ENCODE assay signal across 20 cellular contexts in the genomic region with DNA sequence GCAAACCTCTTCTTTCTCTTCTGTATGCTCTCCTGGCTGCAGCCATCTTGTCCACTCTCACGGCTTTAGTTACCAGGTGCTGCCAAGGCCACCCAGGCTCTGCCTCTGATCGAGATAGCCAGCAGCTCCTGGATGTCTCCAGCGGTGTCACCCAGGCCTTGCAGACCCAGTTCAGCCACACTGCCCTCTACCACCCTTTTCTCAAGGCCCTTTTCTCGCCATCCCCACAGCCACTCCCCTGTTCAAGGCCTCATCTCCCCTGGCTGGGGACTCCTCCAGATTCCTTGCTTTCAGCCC.
"Had no signal": no experiment of that assay in that cellular context is flagged by ENCODE, and none has a peak within 500 bp of the region (broad histone marks: within the 10 kb centered on the region; RNA-seq: fewer than 3 reads in every experiment).

No MANE protein-coding gene starts in this region.

- H3K36me3 Mint-ChIP-seq: activated naive CD4-positive, alpha-beta T cell treated with anti-CD3 and anti-CD28 coated beads, Interleukin-2, amount 50 U/mL, for 72 hours; natural killer cell; T-cell had no signal

- H3K4me1 Mint-ChIP-seq: natural killer cell had no signal

- H2AFZ ChIP-seq: parathyroid adenoma had no signal

- H3K4me1 ChIP-seq: gastroesophageal sphincter, parathyroid adenoma had no signal

- H3K27ac ChIP-seq: dorsolateral prefrontal cortex, gastroesophageal sphincter, neutrophil, parathyroid adenoma, skin epidermis, thoracic aorta, upper lobe of right lung had no signal

- H3K9me3 ChIP-seq: gastroesophageal sphincter, neutrophil, thoracic aorta, upper lobe of right lung had no signal

- H3K27ac Mint-ChIP-seq: activated CD4-positive, alpha-beta memory T cell treated with anti-CD3 and anti-CD28 coated beads, Interleukin-2, amount 10 ng/mL, durations not matched to agents 7 days and 5 days; natural killer cell; T-cell had no signal

- H3K36me3 ChIP-seq: gastroesophageal sphincter, neutrophil, thoracic aorta, upper lobe of right lung had no signal

- H3K79me2 ChIP-seq: parathyroid adenoma had no signal

- H3K4me3 Mint-ChIP-seq: activated CD4-positive, alpha-beta memory T cell treated with anti-CD3 and anti-CD28 coated beads, Interleukin-2, amount 10 ng/mL, durations not matched to agents 7 days and 5 days; natural killer cell; T-cell had no signal

- H3K9ac ChIP-seq: parathyroid adenoma had no signal

- H3K27me3 Mint-ChIP-seq: activated CD4-positive, alpha-beta memory T cell treated with anti-CD3 and anti-CD28 coated beads, Interleukin-2, amount 10 ng/mL, durations not matched to agents 7 days and 5 days; T-cell had no signal

- H3K9me3 Mint-ChIP-seq: activated CD4-positive, alpha-beta memory T cell treated with anti-CD3 and anti-CD28 coated beads, Interleukin-2, amount 10 ng/mL, durations not matched to agents 7 days and 5 days; activated naive CD4-positive, alpha-beta T cell treated with anti-CD3 and anti-CD28 coated beads, Interleukin-2, amount 50 U/mL, for 72 hours; natural killer cell; T-cell had no signal

- H3K27me3 ChIP-seq: dorsolateral prefrontal cortex, gastroesophageal sphincter, neutrophil, upper lobe of right lung had no signal

- DNase-seq: activated CD4-positive, alpha-beta memory T cell treated with anti-CD3 and anti-CD28 coated beads, Interleukin-2, amount 10 ng/mL, durations not matched to agents 7 days and 5 days; activated CD4-positive, alpha-beta T cell treated with anti-CD3 and anti-CD28 coated beads for 4 hours; activated CD4-positive, CD25-positive, alpha-beta regulatory T cell; aorta; central memory CD4-positive, alpha-beta T cell; dorsolateral prefrontal cortex; left cardiac atrium; midbrain; natural killer cell; right cardiac atrium; stimulated activated CD4-positive, alpha-beta T cell treated with anti-CD3 and anti-CD28 coated beads, Interleukin-2, amount 100 ng/mL, for 24 hours; stimulated activated naive CD4-positive, alpha-beta T cell; T-cell; upper lobe of right lung had no signal

- ATAC-seq: activated naive CD4-positive, alpha-beta T cell treated with anti-CD3 and anti-CD28 coated beads, Interleukin-2, amount 50 U/mL, for 72 hours; gastroesophageal sphincter; left cardiac atrium; natural killer cell; T-cell; upper lobe of right lung had no signal

- H3K4me3 ChIP-seq: dorsolateral prefrontal cortex, gastroesophageal sphincter, skin epidermis, thoracic aorta, upper lobe of right lung had no signal
